ENCODE assay signal across 8 cellular contexts in the genomic region with DNA sequence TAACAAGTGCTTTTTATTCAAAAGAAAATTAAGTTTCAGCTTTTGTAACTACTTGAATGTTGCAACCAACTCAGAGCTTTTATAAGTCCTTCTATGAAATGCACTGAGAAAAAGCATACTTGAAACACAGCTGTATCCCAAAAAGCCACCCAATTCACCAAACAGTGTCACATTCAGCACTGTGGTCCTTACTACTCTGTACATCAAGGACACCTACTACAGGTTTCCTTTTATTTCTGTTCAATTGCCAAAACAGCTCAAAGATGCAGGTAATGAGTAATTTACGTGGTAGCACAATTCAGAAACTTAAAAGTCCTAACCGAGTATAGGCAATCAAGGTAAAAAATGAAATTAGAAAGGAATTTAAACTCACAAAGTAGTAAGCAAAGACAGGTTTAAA. TPM values are rescaled to one million over a fixed set of nuclear protein-coding genes. Genes with fewer than 3 reads are reported as not detected.
A peak's percentile ranks its signal among the peaks of the same experiment; 100 is the strongest.
DNase-seq lines count a peak whose midpoint lies in the region; ATAC-seq and TF ChIP-seq lines count a peak whose summit lies in the region.

No MANE protein-coding gene starts in this region.

- H3K27ac ChIP-seq in BLaER1 (no peak overlapping the region; the same call in 1 of the 2 replicates), MM.1S (ENCODE audit: low read length) (no peak overlapping the region), ectodermal cell (ENCODE audit: insufficient read depth, low read depth, low read length, poor library complexity, severe bottlenecking) (no peak overlapping the region)

- H3K4me3 Mint-ChIP-seq in neural crest cell = peak overlapping the region; percentile 99

- H3K36me3 Mint-ChIP-seq in neural crest cell (ENCODE audit: low read depth) = peaks cover 8% of the 10 kb centered on the region

- no peak overlapping the region for H3K27ac Mint-ChIP-seq in neural crest cell (ENCODE audit: unreplicated experiment)

- H3K9ac ChIP-seq in BLaER1 (peak overlapping the region; percentile 94; the same call in 1 of the 2 replicates), MM.1S (ENCODE audit: low read length) (no peak overlapping the region)

- H3K4me3 ChIP-seq in BLaER1 (peak overlapping the region; percentile 94; the same call in 1 of the 2 replicates), MM.1S (ENCODE audit: low read length) (no peak overlapping the region), ectodermal cell (ENCODE audit: insufficient read depth, low read depth, low read length) (peak overlapping the region; percentile 80)

- WGBS in ectodermal cell, 2 experiments = 84 to 87% methylated on average over 2 of the region's 2 CpGs

- H3K79me2 ChIP-seq in MM.1S (ENCODE audit: low read length) = peaks cover 29% of the 10 kb centered on the region

- H3K36me3 ChIP-seq in BLaER1 (peaks cover 34% of the 10 kb centered on the region), MM.1S (replicated peaks; ENCODE audit: insufficient read depth, low read length) (no peaks in the 10 kb centered on the region), ectodermal cell (ENCODE audit: control insufficient read depth, insufficient read depth, low read length) (peaks cover 6% of the 10 kb centered on the region)

- H3K4me1 ChIP-seq in BLaER1 = peaks cover 35% of the 10 kb centered on the region
- H3K4me1 ChIP-seq in MM.1S (ENCODE audit: low read length) = peaks cover 6% of the 10 kb centered on the region; the same call in 1 of the 2 replicates
- no peaks in the 10 kb centered on the region for H3K4me1 ChIP-seq in ectodermal cell (ENCODE audit: control insufficient read depth, insufficient read depth, low read length)

- H3K4me1 Mint-ChIP-seq in neural crest cell = peaks cover 42% of the 10 kb centered on the region

- H2AFZ ChIP-seq in MM.1S (ENCODE audit: low read length) = no peak overlapping the region

- H3K9me3 ChIP-seq in BLaER1 (no peaks in the 10 kb centered on the region), MM.1S (replicated peaks; ENCODE audit: insufficient read depth, low read length) (no peaks in the 10 kb centered on the region), ectodermal cell (ENCODE audit: control insufficient read depth, low read length) (no peaks in the 10 kb centered on the region)

- H3K9me2 ChIP-seq in MM.1S (replicated peaks; ENCODE audit: insufficient read depth, low read length) = no peaks in the 10 kb centered on the region

- H3K27me3 ChIP-seq in BLaER1 = no peaks in the 10 kb centered on the region
- H3K27me3 ChIP-seq in MM.1S (replicated peaks; ENCODE audit: insufficient read depth, low read length) = peaks cover 17% of the 10 kb centered on the region; the same call in 1 of the 2 replicates
- no peaks in the 10 kb centered on the region for H3K27me3 ChIP-seq in ectodermal cell (ENCODE audit: control insufficient read depth, insufficient read depth, low read length, poor library complexity, severe bottlenecking)

- H4K20me1 ChIP-seq in BLaER1 (peaks cover 68% of the 10 kb centered on the region), MM.1S (ENCODE audit: insufficient read depth, low read length) (no peaks in the 10 kb centered on the region; the same call in 1 of the 2 replicates)

- DNase-seq in MM.1S (no peak), neural crest cell (ENCODE audit: low read depth, low spot score) (no peak), NCI-H526 (lab: John Stamatoyannopoulos, UW) (no peak), NCI-H1105 (lab: John Stamatoyannopoulos, UW) (no peak), SIG-M5 (lab: John Stamatoyannopoulos, UW) (no peak)

- H3K9me3 Mint-ChIP-seq in neural crest cell = no peaks in the 10 kb centered on the region

- TF ChIP-seq CTCF in MM.1S (IDR thresholded peaks at IDR 0.05; ENCODE audit: low read length) = no peak
- TF ChIP-seq CTCF in neural crest cell (conservative IDR thresholded peaks at IDR 0.05) = no peak

- H3K4me2 ChIP-seq in BLaER1 = peak overlapping the region; percentile 93
- H3K4me2 ChIP-seq in MM.1S (ENCODE audit: low read depth, low read length) = 0 out of 2 replicates have a peak overlapping the region, but pooled peaks have one; percentile 96

- ATAC-seq in GM18520 (IDR thresholded peaks at IDR 0.05; ENCODE audit: unreplicated experiment) = no peak

- H3F3A ChIP-seq in MM.1S (ENCODE audit: insufficient read depth, low read length) = peaks cover 9% of the 10 kb centered on the region

- no peaks in the 10 kb centered on the region for H3K27me3 Mint-ChIP-seq in neural crest cell (ENCODE audit: low read depth)

RNA-seq across cellular contexts. Expression of gene EIF4G3, which starts 2.5 kb away (rescaled TPM):
- polyA plus RNA-seq in ectodermal cell (2013, experiment 1 of 4) = 86.5 TPM
- 84.6 TPM for polyA plus RNA-seq in ectodermal cell (2013, experiment 2 of 4)
- 66.9 TPM for polyA plus RNA-seq in ectodermal cell (2013, experiment 3 of 4)
- polyA plus RNA-seq in ectodermal cell (2013, experiment 4 of 4) = 77.6 TPM
- total RNA-seq in neural crest cell = 97.5 and 99.9 TPM in 2 replicates
